1 cellular context compared by ENCODE assay signal in the genomic region with DNA sequence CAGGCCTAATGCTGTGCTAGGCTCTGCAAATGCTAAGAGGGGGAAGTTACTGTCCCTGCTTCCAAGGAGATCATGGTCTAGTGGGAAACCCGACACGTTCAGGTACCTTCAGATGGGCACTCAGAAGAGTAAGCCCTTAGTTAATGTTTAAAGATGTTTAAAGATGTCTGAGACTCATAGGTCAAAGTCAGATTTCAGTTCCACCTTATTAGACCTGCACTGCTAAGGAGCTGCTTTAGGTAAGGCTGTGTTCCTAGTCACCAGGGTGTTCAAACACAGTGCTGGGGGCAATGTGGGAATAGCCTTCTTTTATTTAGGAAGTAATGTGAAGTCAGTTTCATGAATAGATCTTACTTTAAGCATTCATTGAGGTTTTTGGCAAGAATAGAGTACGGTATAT.
TF ChIP-seq lines count a peak whose summit lies in the region.

No MANE protein-coding gene starts in this region.

TF ChIP-seq in HepG2, 621 proteins besides CTCF, POLR2A, EP300 and RAD21:
- TF ChIP-seq ARNT (IDR thresholded peaks at IDR 0.05) (no peak), ZBTB38 (CRISPR knock-in tag; IDR thresholded peaks at IDR 0.05) (no peak), CEBPZ (IDR thresholded peaks at IDR 0.05; ENCODE audit: low read length) (no peak), GTF3A (CRISPR knock-in tag; conservative IDR thresholded peaks at IDR 0.05) (no peak), ZNF782 (CRISPR knock-in tag; IDR thresholded peaks at IDR 0.05; ENCODE audit: borderline replicate concordance) (no peak), SSRP1 (CRISPR knock-in tag; IDR thresholded peaks at IDR 0.05) (no peak), ZNF326 (CRISPR knock-in tag; IDR thresholded peaks at IDR 0.05; ENCODE audit: borderline replicate concordance) (no peak), XBP1 (CRISPR knock-in tag; IDR thresholded peaks at IDR 0.05) (no peak)
- TF ChIP-seq, protein P1, sequence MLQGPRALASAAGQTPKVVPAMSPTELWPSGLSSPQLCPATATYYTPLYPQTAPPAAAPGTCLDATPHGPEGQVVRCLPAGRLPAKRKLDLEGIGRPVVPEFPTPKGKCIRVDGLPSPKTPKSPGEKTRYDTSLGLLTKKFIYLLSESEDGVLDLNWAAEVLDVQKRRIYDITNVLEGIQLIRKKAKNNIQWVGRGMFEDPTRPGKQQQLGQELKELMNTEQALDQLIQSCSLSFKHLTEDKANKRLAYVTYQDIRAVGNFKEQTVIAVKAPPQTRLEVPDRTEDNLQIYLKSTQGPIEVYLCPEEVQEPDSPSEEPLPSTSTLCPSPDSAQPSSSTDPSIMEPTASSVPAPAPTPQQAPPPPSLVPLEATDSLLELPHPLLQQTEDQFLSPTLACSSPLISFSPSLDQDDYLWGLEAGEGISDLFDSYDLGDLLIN (CRISPR knock-in tag; IDR thresholded peaks at IDR 0.05; ENCODE audit: borderline replicate concordance) = no peak
- TF ChIP-seq, protein P2, sequence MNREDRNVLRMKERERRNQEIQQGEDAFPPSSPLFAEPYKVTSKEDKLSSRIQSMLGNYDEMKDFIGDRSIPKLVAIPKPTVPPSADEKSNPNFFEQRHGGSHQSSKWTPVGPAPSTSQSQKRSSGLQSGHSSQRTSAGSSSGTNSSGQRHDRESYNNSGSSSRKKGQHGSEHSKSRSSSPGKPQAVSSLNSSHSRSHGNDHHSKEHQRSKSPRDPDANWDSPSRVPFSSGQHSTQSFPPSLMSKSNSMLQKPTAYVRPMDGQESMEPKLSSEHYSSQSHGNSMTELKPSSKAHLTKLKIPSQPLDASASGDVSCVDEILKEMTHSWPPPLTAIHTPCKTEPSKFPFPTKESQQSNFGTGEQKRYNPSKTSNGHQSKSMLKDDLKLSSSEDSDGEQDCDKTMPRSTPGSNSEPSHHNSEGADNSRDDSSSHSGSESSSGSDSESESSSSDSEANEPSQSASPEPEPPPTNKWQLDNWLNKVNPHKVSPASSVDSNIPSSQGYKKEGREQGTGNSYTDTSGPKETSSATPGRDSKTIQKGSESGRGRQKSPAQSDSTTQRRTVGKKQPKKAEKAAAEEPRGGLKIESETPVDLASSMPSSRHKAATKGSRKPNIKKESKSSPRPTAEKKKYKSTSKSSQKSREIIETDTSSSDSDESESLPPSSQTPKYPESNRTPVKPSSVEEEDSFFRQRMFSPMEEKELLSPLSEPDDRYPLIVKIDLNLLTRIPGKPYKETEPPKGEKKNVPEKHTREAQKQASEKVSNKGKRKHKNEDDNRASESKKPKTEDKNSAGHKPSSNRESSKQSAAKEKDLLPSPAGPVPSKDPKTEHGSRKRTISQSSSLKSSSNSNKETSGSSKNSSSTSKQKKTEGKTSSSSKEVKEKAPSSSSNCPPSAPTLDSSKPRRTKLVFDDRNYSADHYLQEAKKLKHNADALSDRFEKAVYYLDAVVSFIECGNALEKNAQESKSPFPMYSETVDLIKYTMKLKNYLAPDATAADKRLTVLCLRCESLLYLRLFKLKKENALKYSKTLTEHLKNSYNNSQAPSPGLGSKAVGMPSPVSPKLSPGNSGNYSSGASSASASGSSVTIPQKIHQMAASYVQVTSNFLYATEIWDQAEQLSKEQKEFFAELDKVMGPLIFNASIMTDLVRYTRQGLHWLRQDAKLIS (CRISPR knock-in tag; IDR thresholded peaks at IDR 0.05) = no peak
